16 cellular contexts compared by ENCODE assay signal in genomic region chr9:115341401-115341800, GRCh38.
A peak's percentile ranks its signal among the peaks of the same experiment; 100 is the strongest.
DNase-seq lines count a peak whose midpoint lies in the region; ATAC-seq and TF ChIP-seq lines count a peak whose summit lies in the region.
"Had no signal": no experiment of that assay in that cellular context is flagged by ENCODE, and none has a peak within 500 bp of the region (broad histone marks: within the 10 kb centered on the region; RNA-seq: fewer than 3 reads in every experiment).

No MANE protein-coding gene starts in this region.

- no peak overlapping the region for H3K4me2 ChIP-seq in osteoblast (ENCODE audit: insufficient read depth, low read length)

- 18% methylated on average over 3 of the region's 3 CpGs for WGBS in aorta, 2 donors

- no peaks in the 10 kb centered on the region for H3K79me2 ChIP-seq in osteoblast (ENCODE audit: insufficient read depth, low read length)

- no peaks in the 10 kb centered on the region for H4K20me1 ChIP-seq in osteoblast (ENCODE audit: insufficient read depth, low read length)

- H3K4me3 ChIP-seq in osteoblast (ENCODE audit: insufficient read depth, low read length), result no peak overlapping the region
- H3K4me3 ChIP-seq in aorta (ENCODE audit: low read length in 2 of 2), result no peak overlapping the region
- H3K4me3 ChIP-seq: Peyer's patch had no signal

- TF ChIP-seq CTCF in osteoblast (IDR thresholded peaks at IDR 0.05; ENCODE audit: extremely low read depth, low read depth, low read length), result no peak

- H3K9me3 ChIP-seq in osteoblast (ENCODE audit: low read depth, low read length), result no peaks in the 10 kb centered on the region
- H3K9me3 ChIP-seq in aorta (ENCODE audit: control insufficient read depth, low read length), result no peaks in the 10 kb centered on the region
- H3K9me3 ChIP-seq: Peyer's patch had no signal

- H3K4me1 ChIP-seq in osteoblast (ENCODE audit: insufficient read depth, low read length), result no peaks in the 10 kb centered on the region
- H3K4me1 ChIP-seq in aorta (ENCODE audit: control insufficient read depth in 1 of 2, insufficient read depth in 2 of 2, low read length in 2 of 2), result no peaks in the 10 kb centered on the region
- H3K4me1 ChIP-seq: Peyer's patch had no signal

- no peak for DNase-seq in Right ventricle myocardium inferior (ENCODE audit: missing footprints)
- DNase-seq in cardiac septum (ENCODE audit: low spot score), result no peak
- DNase-seq in fibroblast of the conjunctiva (ENCODE audit: low read depth), result peak; percentile 16
- DNase-seq in osteoblast (ENCODE audit: insufficient read length, low spot score, missing footprints), result peak; percentile 58
- DNase-seq in aorta, result peak in 1 of 2 donors; percentile 69
- DNase-seq in germinal center (ENCODE audit: low spot score), result no peak
- DNase-seq in NCI-H2196 treated with DMSO at 0.1 percent for 48 hours (lab: John Stamatoyannopoulos, UW; ENCODE audit: unreplicated experiment), result no peak
- no peak for DNase-seq in stimulated activated CD4-positive, alpha-beta T cell treated with anti-CD3 and anti-CD28 coated beads, Interleukin-15, amount 100 ng/mL, for 24 hours
- DNase-seq: C1 segment of cervical spinal cord, HCEC 1CT, IMR-90, Kasumi-1, NCI-H187 treated with DMSO at 0.1 percent for 48 hours, NCI-H774, Peyer's patch had no signal

- intact Hi-C loops in Right ventricle myocardium inferior (cut with DNase I), result no loop called here
- intact Hi-C loops in cardiac septum (cut with DNase I), result no loop called here
- intact Hi-C loops in aorta (cut with DNase I), result no loop called here

- H3K36me3 ChIP-seq in osteoblast (ENCODE audit: insufficient read depth, low read length), result no peaks in the 10 kb centered on the region
- H3K36me3 ChIP-seq in aorta (ENCODE audit: control insufficient read depth in 1 of 2, insufficient read depth in 2 of 2, low read length in 1 of 2), result no peaks in the 10 kb centered on the region
- H3K36me3 ChIP-seq: Peyer's patch had no signal

- ATAC-seq in Right ventricle myocardium inferior, result peak; percentile 28
- peak; percentile 85 for ATAC-seq in aorta (ENCODE audit: low FRiP score)

- H2AFZ ChIP-seq in osteoblast (ENCODE audit: low read length), result no peak overlapping the region

- no peak overlapping the region for H3K27ac ChIP-seq in osteoblast (ENCODE audit: low read depth, low read length)
- peak overlapping the region; percentile 10 to 51 for H3K27ac ChIP-seq in aorta (ENCODE audit: low read depth in 1 of 2, low read length in 2 of 2)
- H3K27ac ChIP-seq: 22Rv1, Peyer's patch had no signal

- no peaks in the 10 kb centered on the region for H3K27me3 ChIP-seq in osteoblast (ENCODE audit: insufficient read depth, low read length)
- H3K27me3 ChIP-seq in aorta (ENCODE audit: control insufficient read depth in 1 of 2, insufficient read depth in 2 of 2, low read length in 1 of 2), result no peaks in the 10 kb centered on the region
- H3K27me3 ChIP-seq: Peyer's patch had no signal

Comparison
In these comparisons a context has a peak if more than half of its experiments do, and no peak if none do; other contexts are left out.
1. DNase-seq: peak in fibroblast of the conjunctiva (single experiment) and osteoblast (single experiment); none in Right ventricle myocardium inferior (single experiment), cardiac septum (single experiment), germinal center (single experiment), NCI-H2196 treated with DMSO at 0.1 percent for 48 hours (single experiment) and stimulated activated CD4-positive, alpha-beta T cell treated with anti-CD3 and anti-CD28 coated beads, Interleukin-15, amount 100 ng/mL, for 24 hours (single experiment).